In genomic region chr1:17678011-17678410, GRCh38 we compare ENCODE assay signal across 22 cellular contexts.
"Had no signal": no experiment of that assay in that cellular context is flagged by ENCODE, and none has a peak within 500 bp of the region (broad histone marks: within the 10 kb centered on the region; RNA-seq: fewer than 3 reads in every experiment).

No MANE protein-coding gene starts in this region.

- H3K27ac ChIP-seq: coronary artery, hepatocyte, neutrophil, sigmoid colon, skin epidermis had no signal

- H3K4me3 ChIP-seq: coronary artery, hepatocyte, lung, sigmoid colon, skin epidermis had no signal

- H3K4me3 Mint-ChIP-seq: endodermal cell; naive B cell; nephron; stimulated activated naive B cell treated with anti-CD40 and anti-IgM and Interleukin-4, amounts not matched to agents 10 μg/mL and 1 μg/mL and 100 μg/mL, for 72 hours; type B pancreatic cell had no signal

- H3K36me3 ChIP-seq: neutrophil had no signal

- H3K36me3 Mint-ChIP-seq: naive B cell; stimulated activated naive B cell treated with anti-CD40 and anti-IgM and Interleukin-4, amounts not matched to agents 10 μg/mL and 1 μg/mL and 100 μg/mL, for 72 hours had no signal

- H3K9me3 Mint-ChIP-seq: endodermal cell, nephron, type B pancreatic cell had no signal

- H3K27me3 Mint-ChIP-seq: type B pancreatic cell had no signal

- H3K27me3 ChIP-seq: hepatocyte, neutrophil, sigmoid colon had no signal

- H3K9me3 ChIP-seq: neutrophil, sigmoid colon had no signal

- DNase-seq: effector CD4-positive, alpha-beta T cell; endodermal cell; foreskin melanocyte; head of caudate nucleus; kidney; left cardiac atrium; left ventricle myocardium superior; mesenchymal stem cell; midbrain; naive B cell; posterior cingulate gyrus; sigmoid colon; stimulated activated CD4-positive, alpha-beta T cell treated with anti-CD3 and anti-CD28 coated beads, Interleukin-2, amount 100 ng/mL, for 24 hours; stimulated activated CD4-positive, alpha-beta T cell treated with anti-CD3 and anti-CD28 coated beads, Interleukin-4, amount 100 ng/mL, for 4 hours; stimulated activated naive B cell treated with anti-CD40 and anti-IgM and Interleukin-4, amounts not matched to agents 10 μg/mL and 1 μg/mL and 100 μg/mL, for 72 hours had no signal

- H3K27ac Mint-ChIP-seq: endodermal cell; nephron; stimulated activated naive B cell treated with anti-CD40 and anti-IgM and Interleukin-4, amounts not matched to agents 10 μg/mL and 1 μg/mL and 100 μg/mL, for 72 hours; type B pancreatic cell had no signal

- H3K4me1 Mint-ChIP-seq: endodermal cell; stimulated activated naive B cell treated with anti-CD40 and anti-IgM and Interleukin-4, amounts not matched to agents 10 μg/mL and 1 μg/mL and 100 μg/mL, for 72 hours had no signal
